Comparison of ENCODE assay signal across 19 cellular contexts in genomic region chr18:250685-251084, GRCh38. TPM values are rescaled to one million over a fixed set of nuclear protein-coding genes. Genes with fewer than 3 reads are reported as not detected.
DNase-seq lines count a peak whose midpoint lies in the region; ATAC-seq and TF ChIP-seq lines count a peak whose summit lies in the region.
"Had no signal": no experiment of that assay in that cellular context is flagged by ENCODE, and none has a peak within 500 bp of the region (broad histone marks: within the 10 kb centered on the region; RNA-seq: fewer than 3 reads in every experiment).

No MANE protein-coding gene starts in this region.

- H3K27me3 ChIP-seq in WERI-Rb-1 (ENCODE audit: insufficient read depth, low read depth, severe bottlenecking) (no peaks in the 10 kb centered on the region), foreskin keratinocyte (no peaks in the 10 kb centered on the region)
- H3K27me3 ChIP-seq: BE2C, testis had no signal

- H3K4me1 ChIP-seq in foreskin keratinocyte: no peaks in the 10 kb centered on the region
- H3K4me1 ChIP-seq: BE2C, testis had no signal

- ATAC-seq in foreskin keratinocyte (peak; percentile 53), GM18517 (IDR thresholded peaks at IDR 0.05; ENCODE audit: unreplicated experiment) (no peak)
- ATAC-seq: naive thymus-derived CD8-positive, alpha-beta T cell had no signal

- intact Hi-C loops in posterior cingulate gyrus (cut with DNase I): no loop called here

- peak; percentile 50 for DNase-seq in D341Med (ENCODE audit: low spot score)
- DNase-seq in LHCN-M2 (ENCODE audit: low read depth): peak; percentile 15
- DNase-seq in WERI-Rb-1: peak; percentile 31
- no peak for DNase-seq in foreskin keratinocyte
- no peak for DNase-seq in posterior cingulate gyrus
- DNase-seq in effector CD4-positive, alpha-beta T cell: no peak
- no peak for DNase-seq in Kasumi-1 (lab: John Stamatoyannopoulos, UW)
- DNase-seq: activated CD4-positive, alpha-beta T cell treated with anti-CD3 and anti-CD28 coated beads, Interleukin-2, amount 10 ng/mL, durations not matched to agents 24 days and 14 days; activated CD8-positive, alpha-beta memory T cell treated with anti-CD3 and anti-CD28 coated beads, Interleukin-2, amount 50 U/mL, for 48 hours; BE2C; cortex of kidney; naive thymus-derived CD8-positive, alpha-beta T cell; NCI-H446 treated with DMSO at 0.1 percent for 48 hours; OCI-M1; testis had no signal

- H3K27ac ChIP-seq in WERI-Rb-1: peak overlapping the region; percentile 66
- no peak overlapping the region for H3K27ac ChIP-seq in foreskin keratinocyte
- H3K27ac ChIP-seq: SK-N-MC, testis had no signal

- H3K9me3 ChIP-seq in WERI-Rb-1 (ENCODE audit: severe bottlenecking): no peaks in the 10 kb centered on the region
- H3K9me3 ChIP-seq: BE2C, testis had no signal

- peaks cover 82% of the 10 kb centered on the region for H3K36me3 ChIP-seq in WERI-Rb-1

- no peak overlapping the region for H3K4me3 ChIP-seq in WERI-Rb-1 (ENCODE audit: low read depth, low read length)
- H3K4me3 ChIP-seq: lung, SK-N-MC, smooth muscle cell, testis had no signal

- TF ChIP-seq CTCF in WERI-Rb-1 (IDR thresholded peaks at IDR 0.05; ENCODE audit: low read depth, low read length): no peak
- no peak for TF ChIP-seq CTCF in foreskin keratinocyte (conservative IDR thresholded peaks at IDR 0.05)

RNA-seq across cellular contexts. Expression of gene THOC1, which starts 17.2 kb away (rescaled TPM):
- 35.8 and 38.1 TPM in 2 replicates for total RNA-seq in LHCN-M2 (2014; rRNA removed)
- polyA plus RNA-seq in LHCN-M2 (2012): 9.9 TPM
- total RNA-seq in foreskin keratinocyte: 28.0 and 32.3 TPM in 2 replicates
- polyA plus RNA-seq in foreskin keratinocyte: 17.9 and 21.3 TPM in 2 replicates

Comparison
In these comparisons a context has a peak if more than half of its experiments do, and no peak if none do; other contexts are left out.
1. DNase-seq: peak in D341Med (single experiment), LHCN-M2 (single experiment) and WERI-Rb-1 (single experiment); none in foreskin keratinocyte (0 of 2), posterior cingulate gyrus (0 of 10), effector CD4-positive, alpha-beta T cell (single experiment) and Kasumi-1 (0 of 2).